Comparison of ENCODE assay signal across 8 cellular contexts in genomic region chr10:10418397-10418796, GRCh38.
DNase-seq lines count a peak whose midpoint lies in the region; ATAC-seq and TF ChIP-seq lines count a peak whose summit lies in the region.

No MANE protein-coding gene starts in this region.

- no peak for TF ChIP-seq POLR2A in vagina (IDR thresholded peaks at IDR 0.05)

- intact Hi-C loops in vagina (cut with DNase I), result no loop called here

- no peak overlapping the region for H3K4me3 Mint-ChIP-seq in activated T-helper 17 cell treated with anti-CD3 and anti-CD28 coated beads, Interleukin-2, amount 50 U/mL, for 72 hours
- no peak overlapping the region for H3K4me3 Mint-ChIP-seq in type B pancreatic cell

- no peak overlapping the region for H3K27ac Mint-ChIP-seq in activated T-helper 17 cell treated with anti-CD3 and anti-CD28 coated beads, Interleukin-2, amount 50 U/mL, for 72 hours
- no peak overlapping the region for H3K27ac Mint-ChIP-seq in type B pancreatic cell

- H3K27ac ChIP-seq in vagina, result no peak overlapping the region

- H3K36me3 ChIP-seq in vagina, result no peaks in the 10 kb centered on the region

- H3K4me1 Mint-ChIP-seq in activated T-helper 17 cell treated with anti-CD3 and anti-CD28 coated beads, Interleukin-2, amount 50 U/mL, for 72 hours, result no peaks in the 10 kb centered on the region
- no peaks in the 10 kb centered on the region for H3K4me1 Mint-ChIP-seq in type B pancreatic cell (ENCODE audit: unreplicated experiment)

- no peaks in the 10 kb centered on the region for H3K9me3 ChIP-seq in vagina

- DNase-seq in type B pancreatic cell (ENCODE audit: extremely low spot score, unreplicated experiment) (no peak), GOT3 (lab: John Stamatoyannopoulos, UW) (no peak), vagina (ENCODE audit: extremely low spot score in 2 of 2) (no peak), ecto neural progenitor cell (ENCODE audit: low spot score) (no peak)

- no peak for TF ChIP-seq CTCF in type B pancreatic cell (conservative IDR thresholded peaks at IDR 0.05)
- no peak for TF ChIP-seq CTCF in vagina (IDR thresholded peaks at IDR 0.05)

- no peaks in the 10 kb centered on the region for H3K36me3 Mint-ChIP-seq in activated T-helper 17 cell treated with anti-CD3 and anti-CD28 coated beads, Interleukin-2, amount 50 U/mL, for 72 hours (ENCODE audit: low read depth)
- H3K36me3 Mint-ChIP-seq in type B pancreatic cell, result no peaks in the 10 kb centered on the region

- no peaks in the 10 kb centered on the region for H3K4me1 ChIP-seq in vagina

- ATAC-seq in GM18508 (IDR thresholded peaks at IDR 0.05; ENCODE audit: insufficient read depth, unreplicated experiment) (peak; percentile 99), GM21447 (IDR thresholded peaks at IDR 0.05; ENCODE audit: unreplicated experiment) (peak; percentile 97), HG03354 (IDR thresholded peaks at IDR 0.05; ENCODE audit: poor library complexity, severe bottlenecking, unreplicated experiment) (peak; percentile 93)
- ATAC-seq in activated T-helper 17 cell treated with anti-CD3 and anti-CD28 coated beads, Interleukin-2, amount 50 U/mL, for 72 hours (replicated peaks), result peak; percentile 79

- no peaks in the 10 kb centered on the region for H3K9me3 Mint-ChIP-seq in activated T-helper 17 cell treated with anti-CD3 and anti-CD28 coated beads, Interleukin-2, amount 50 U/mL, for 72 hours
- peaks cover 3% of the 10 kb centered on the region for H3K9me3 Mint-ChIP-seq in type B pancreatic cell

- no peaks in the 10 kb centered on the region for H3K27me3 Mint-ChIP-seq in activated T-helper 17 cell treated with anti-CD3 and anti-CD28 coated beads, Interleukin-2, amount 50 U/mL, for 72 hours
- H3K27me3 Mint-ChIP-seq in type B pancreatic cell, result no peaks in the 10 kb centered on the region

- H3K4me3 ChIP-seq in vagina, result no peak overlapping the region

- H3K27me3 ChIP-seq in vagina, result no peaks in the 10 kb centered on the region
